In genomic region chr18:35880788-35881455, GRCh38 we compare ENCODE assay signal across 1 cellular context.
TF ChIP-seq lines count a peak whose summit lies in the region.

No MANE protein-coding gene starts in this region.

TF ChIP-seq in K562, 482 proteins besides CTCF, POLR2A, EP300 and RAD21 (continued from another document and continues in another):
- TF ChIP-seq CREB5 (CRISPR knock-in tag; IDR thresholded peaks at IDR 0.05) (no peak), HINFP (tag; conservative IDR thresholded peaks at IDR 0.05; ENCODE audit: low read depth) (peak; percentile 67; the same call in 1 of the 2 replicates), CBX8 (IDR thresholded peaks at IDR 0.05; ENCODE audit: borderline replicate concordance, extremely low read depth, low read depth, low read length, poor library complexity, severe bottlenecking) (no peak), E2F4 (CRISPR knock-in tag; IDR thresholded peaks at IDR 0.05; ENCODE audit: low read depth) (no peak), PTRF (tag; IDR thresholded peaks at IDR 0.05) (peak; percentile 72), HIVEP1 (CRISPR knock-in tag; IDR thresholded peaks at IDR 0.05) (no peak), ZKSCAN3 (CRISPR knock-in tag; IDR thresholded peaks at IDR 0.05) (no peak), ZC3H8 (IDR thresholded peaks at IDR 0.05) (no peak), HDAC6 (IDR thresholded peaks at IDR 0.05; ENCODE audit: low read depth, low read length) (no peak), ZNF407 (IDR thresholded peaks at IDR 0.05; ENCODE audit: low read depth) (no peak), GTF2A2 (tag; IDR thresholded peaks at IDR 0.05) (peak; percentile 93), KDM2B (CRISPR knock-in tag; IDR thresholded peaks at IDR 0.05) (no peak), EWSR1 (IDR thresholded peaks at IDR 0.05; ENCODE audit: borderline replicate concordance, low read depth, partially characterized antibody) (no peak), USF2 (CRISPR knock-in tag; IDR thresholded peaks at IDR 0.05) (no peak), SPI1 (IDR thresholded peaks at IDR 0.05; ENCODE audit: borderline replicate concordance, low read depth, low read length) (no peak), FOXA3 (CRISPR knock-in tag; conservative IDR thresholded peaks at IDR 0.05 in 1 of 2, IDR thresholded peaks at IDR 0.05 in 1 of 2) (no peak), PCBP2 (IDR thresholded peaks at IDR 0.05; ENCODE audit: low read depth, low read length, poor library complexity, severe bottlenecking) (no peak), ZNF449 (CRISPR knock-in tag; IDR thresholded peaks at IDR 0.05) (peak; percentile 66; the same call in 1 of the 2 replicates), MEF2D (tag; conservative IDR thresholded peaks at IDR 0.05; ENCODE audit: low read depth) (peak; percentile 92), SAP30 (IDR thresholded peaks at IDR 0.05; ENCODE audit: borderline replicate concordance, insufficient read depth, low read depth, low read length, poor library complexity, severe bottlenecking) (no peak), ARID3B (CRISPR knock-in tag; IDR thresholded peaks at IDR 0.05; ENCODE audit: borderline replicate concordance) (no peak), NELFE (IDR thresholded peaks at IDR 0.05; ENCODE audit: insufficient read depth, insufficient read length) (no peak), ZNF282 (CRISPR knock-in tag; IDR thresholded peaks at IDR 0.05) (no peak), YBX1 (IDR thresholded peaks at IDR 0.05) (no peak), IRF1 (CRISPR knock-in tag; IDR thresholded peaks at IDR 0.05; ENCODE audit: borderline replicate concordance) (no peak), ZNF431 (CRISPR knock-in tag; IDR thresholded peaks at IDR 0.05) (no peak), C11orf30 (IDR thresholded peaks at IDR 0.05; ENCODE audit: low read depth) (no peak), E2F6 (IDR thresholded peaks at IDR 0.05; ENCODE audit: borderline replicate concordance in 1 of 2, extremely low read depth in 1 of 2, insufficient read depth in 1 of 2, insufficient read length in 1 of 2, low read depth in 1 of 2, low read length in 1 of 2, poor library complexity in 1 of 2, severe bottlenecking in 1 of 2) (no peak), NFATC3 (IDR thresholded peaks at IDR 0.05) (no peak), ZNF436 (CRISPR knock-in tag; IDR thresholded peaks at IDR 0.05) (no peak)
